1 cellular context compared by ENCODE assay signal in genomic region chrX:134735015-134735414, GRCh38.
TF ChIP-seq lines count a peak whose summit lies in the region.

No MANE protein-coding gene starts in this region.

TF ChIP-seq in WTC11, 78 proteins besides CTCF, POLR2A, EP300 and RAD21 (continued from another document):
- TF ChIP-seq PRDM15 (CRISPR knock-in tag; IDR thresholded peaks at IDR 0.05) (no peak), ZNF232 (CRISPR knock-in tag; IDR thresholded peaks at IDR 0.05) (no peak), ELF4 (CRISPR knock-in tag; IDR thresholded peaks at IDR 0.05; ENCODE audit: low read depth) (no peak), E2F4 (CRISPR knock-in tag; IDR thresholded peaks at IDR 0.05; ENCODE audit: borderline replicate concordance, low read depth) (no peak), GTF2I (CRISPR knock-in tag; conservative IDR thresholded peaks at IDR 0.05) (no peak), TCF7 (CRISPR knock-in tag; IDR thresholded peaks at IDR 0.05; ENCODE audit: low read depth) (no peak), ZNF416 (CRISPR knock-in tag; IDR thresholded peaks at IDR 0.05) (no peak), HMGXB4 (CRISPR knock-in tag; IDR thresholded peaks at IDR 0.05) (no peak), PRRX2 (CRISPR knock-in tag; IDR thresholded peaks at IDR 0.05) (no peak), ZNF532 (CRISPR knock-in tag; IDR thresholded peaks at IDR 0.05; ENCODE audit: borderline replicate concordance) (no peak)
TF ChIP-seq in WTC11: peak in this region for 0.
